Comparison of ENCODE assay signal across 25 cellular contexts in genomic region chr2:22290293-22290692, GRCh38.
"Had no signal": no experiment of that assay in that cellular context is flagged by ENCODE, and none has a peak within 500 bp of the region (broad histone marks: within the 10 kb centered on the region; RNA-seq: fewer than 3 reads in every experiment).

No MANE protein-coding gene starts in this region.

- H3K9me3 ChIP-seq: colonic mucosa, SJSA1 had no signal

- DNase-seq: activated CD4-positive, CD25-positive, alpha-beta regulatory T cell; activated CD8-positive, alpha-beta memory T cell treated with anti-CD3 and anti-CD28 coated beads, Interleukin-2, amount 50 U/mL, for 48 hours; activated CD8-positive, alpha-beta T cell treated with anti-CD3 and anti-CD28 coated beads, Interleukin-2, amount 10 ng/mL, durations not matched to agents 7 days and 5 days; activated naive CD4-positive, alpha-beta T cell treated with anti-CD3 and anti-CD28 coated beads, Interleukin-2, amount 50 U/mL, for 16 hours; activated naive CD8-positive, alpha-beta T cell treated with anti-CD3 and anti-CD28 coated beads, Interleukin-2, amount 10 ng/mL, durations not matched to agents 7 days and 5 days; activated T-cell treated with anti-CD3 and anti-CD28 coated beads, Interleukin-2, amount 50 U/mL, for 1 hour; adrenal gland; anterior cingulate cortex; caudate nucleus; colonic mucosa; dermis blood vessel endothelial cell; Karpas-422; NCI-H1105; NCI-H1436; NCI-H1694 treated with DMSO at 0.1 percent for 48 hours; NCI-H2029 treated with DMSO at 0.1 percent for 48 hours; NCI-H510A treated with DMSO at 0.1 percent for 48 hours; NCI-H69; NK-92 treated with Interleukin-12 subunit alpha and Interleukin-12 subunit beta, amount 100 ng/mL, for 24 hours; T-helper 17 cell; T-helper 9 cell had no signal

- H3K4me3 ChIP-seq: adrenal gland, colonic mucosa, SJSA1 had no signal

- H3K36me3 ChIP-seq: adrenal gland, colonic mucosa, SJSA1 had no signal

- H3K4me1 ChIP-seq: adrenal gland, colonic mucosa, SJSA1 had no signal

- H3K27me3 ChIP-seq: adrenal gland, colonic mucosa, SJSA1 had no signal

- ATAC-seq: activated CD8-positive, alpha-beta T cell treated with anti-CD3 and anti-CD28 coated beads, Interleukin-2, amount 10 ng/mL, durations not matched to agents 7 days and 5 days; Right ventricle myocardium inferior; SK-N-SH treated with all-trans-retinoic acid at 6 μM for 48 hours; T-helper 17 cell had no signal

- H3K27ac ChIP-seq: adrenal gland, colonic mucosa, SJSA1, VCaP had no signal
